1 cellular context compared by ENCODE assay signal in genomic region chr12:23540572-23540971, GRCh38.
TF ChIP-seq lines count a peak whose summit lies in the region.

No MANE protein-coding gene starts in this region.

TF ChIP-seq in HepG2, 621 proteins besides CTCF, POLR2A, EP300 and RAD21:
- TF ChIP-seq RBM22 (optimal IDR thresholded peaks at IDR 0.05; ENCODE audit: low read length) (peak; percentile 49), ZNF350 (CRISPR knock-in tag; IDR thresholded peaks at IDR 0.05; ENCODE audit: borderline replicate concordance, low read depth) (no peak)
